Comparison of ENCODE assay signal across 21 cellular contexts in the genomic region with DNA sequence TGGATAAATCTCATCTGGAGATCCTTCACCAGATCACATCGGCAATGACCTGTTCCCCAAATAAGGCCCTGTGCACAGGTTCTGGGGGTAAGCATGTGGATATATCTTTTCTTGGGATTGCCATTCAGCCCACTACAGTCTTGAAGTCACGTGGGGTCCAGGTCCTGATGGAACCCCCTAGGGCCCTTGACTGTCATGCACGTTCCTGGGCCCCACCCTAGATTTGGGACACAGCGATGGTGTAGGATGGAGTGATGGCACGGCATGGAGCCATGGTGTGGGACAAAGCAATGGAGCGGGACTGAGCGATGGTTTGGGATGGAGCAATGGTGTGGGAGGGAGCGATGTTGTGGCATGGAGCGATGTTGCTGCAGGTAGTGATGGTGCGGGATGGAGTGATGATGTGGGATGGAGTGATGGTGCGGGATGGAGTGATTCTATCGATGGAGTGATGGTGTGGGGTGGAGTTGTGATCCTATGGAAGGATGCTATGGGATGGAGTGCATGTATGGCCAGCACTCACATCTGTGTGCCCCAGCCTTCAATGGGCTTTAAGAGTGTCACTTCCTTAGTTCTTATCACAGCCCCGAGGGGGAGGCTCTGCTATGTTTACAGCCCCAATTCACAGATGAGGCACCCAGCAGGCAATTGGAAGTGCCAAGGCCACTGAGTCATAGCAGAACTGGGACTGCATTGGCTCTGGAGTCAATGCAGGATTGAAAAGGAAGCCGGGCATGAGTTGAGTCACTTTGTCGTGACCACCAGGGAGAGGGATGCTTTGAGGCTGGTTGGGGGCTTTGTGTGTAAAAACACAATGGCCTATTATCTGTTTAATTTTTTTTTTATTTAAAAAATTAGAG.
"Had no signal": no experiment of that assay in that cellular context is flagged by ENCODE, and none has a peak within 500 bp of the region (broad histone marks: within the 10 kb centered on the region; RNA-seq: fewer than 3 reads in every experiment).

No MANE protein-coding gene starts in this region.

- H3K4me3 ChIP-seq: ascending aorta, breast epithelium, esophagus muscularis mucosa, gastroesophageal sphincter, heart left ventricle, neural progenitor cell, pancreas, smooth muscle cell had no signal

- H3K9me3 ChIP-seq: ascending aorta, breast epithelium, esophagus muscularis mucosa, gastroesophageal sphincter, heart left ventricle, pancreas had no signal

- H3K9ac ChIP-seq: neural progenitor cell had no signal

- H3K27ac ChIP-seq: ascending aorta, breast epithelium, esophagus muscularis mucosa, gastroesophageal sphincter, heart left ventricle, neural progenitor cell, pancreas, WERI-Rb-1 had no signal

- DNase-seq: activated CD4-positive, alpha-beta T cell treated with anti-CD3 and anti-CD28 coated beads for 1 hour; activated CD8-positive, alpha-beta memory T cell treated with anti-CD3 and anti-CD28 coated beads for 24 hours; activated CD8-positive, alpha-beta memory T cell treated with anti-CD3 and anti-CD28 coated beads, Interleukin-2, amount 50 U/mL, for 48 hours; activated effector memory CD4-positive, alpha-beta T cell treated with anti-CD3 and anti-CD28 coated beads, Interleukin-2, amount 50 U/mL, for 16 hours; activated naive CD4-positive, alpha-beta T cell treated with anti-CD3 and anti-CD28 coated beads, Interleukin-2, amount 50 U/mL, for 16 hours; activated T-cell treated with anti-CD3 and anti-CD28 coated beads, Interleukin-2, amount 50 U/mL, for 48 hours; effector CD8-positive, alpha-beta T cell; heart left ventricle; mesenchymal stem cell; naive thymus-derived CD4-positive, alpha-beta T cell; stimulated activated CD4-positive, alpha-beta T cell treated with anti-CD3 and anti-CD28 coated beads, Interleukin-4, amount 100 ng/mL, for 24 hours; WERI-Rb-1 had no signal

- ATAC-seq: gastroesophageal sphincter; heart left ventricle; naive thymus-derived CD4-positive, alpha-beta T cell; pancreas; sciatic nerve; stimulated activated memory B cell treated with anti-CD40 and anti-IgM and Interleukin-4, amounts not matched to agents 10 μg/mL and 1 μg/mL and 100 μg/mL, for 72 hours had no signal

- H3K27me3 ChIP-seq: ascending aorta, neural progenitor cell had no signal

- H3K4me2 ChIP-seq: neural progenitor cell, smooth muscle cell had no signal

- H3K36me3 ChIP-seq: ascending aorta, breast epithelium, esophagus muscularis mucosa, gastroesophageal sphincter, heart left ventricle, neural progenitor cell, pancreas, WERI-Rb-1 had no signal

- H3K4me1 ChIP-seq: ascending aorta, breast epithelium, esophagus muscularis mucosa, gastroesophageal sphincter, heart left ventricle, pancreas had no signal
